1 cellular context compared by ENCODE assay signal in the genomic region with DNA sequence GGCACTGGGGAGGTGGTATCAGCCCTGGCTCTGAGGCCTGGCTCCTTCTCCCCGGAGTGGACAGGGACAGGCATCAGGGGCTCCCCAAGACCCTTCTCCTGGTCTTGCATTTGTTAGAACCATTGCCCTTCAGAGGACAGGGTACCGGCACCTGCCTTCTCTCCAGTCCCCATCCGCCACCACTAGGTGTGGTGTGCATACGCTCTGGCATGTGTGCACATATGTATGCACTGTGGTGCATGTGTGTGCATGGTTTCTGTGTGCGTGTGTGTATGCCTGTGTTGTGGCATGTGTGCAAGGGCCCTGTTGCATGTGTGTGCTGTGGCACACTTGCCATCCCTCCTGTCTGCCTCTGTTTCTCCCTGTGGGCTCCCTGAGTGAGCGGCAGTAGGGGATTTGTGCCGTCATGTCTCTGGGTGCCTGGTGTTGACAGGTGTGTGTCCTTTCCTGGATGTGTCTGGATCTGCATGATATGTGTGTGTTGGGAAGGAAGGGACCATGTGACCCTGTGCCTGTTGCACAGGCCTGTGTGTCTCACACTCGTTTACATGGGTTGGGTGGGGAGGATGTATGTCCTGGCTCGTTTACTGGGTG.
A peak's percentile ranks its signal among the peaks of the same experiment; 100 is the strongest.
TF ChIP-seq lines count a peak whose summit lies in the region.

No MANE protein-coding gene starts in this region.

TF ChIP-seq in HEK293, 187 proteins besides CTCF, POLR2A, EP300 and RAD21:
- TF ChIP-seq SCRT1 (tag by site-specific recombination; IDR thresholded peaks at IDR 0.05; ENCODE audit: borderline replicate concordance) (peak; percentile 96), GLIS1 (tag by site-specific recombination; IDR thresholded peaks at IDR 0.05) (no peak), SCRT2 (tag by site-specific recombination; IDR thresholded peaks at IDR 0.05) (peak; percentile 97), ZNF473 (tag by site-specific recombination; IDR thresholded peaks at IDR 0.05) (no peak), ZBTB8A (tag by site-specific recombination; IDR thresholded peaks at IDR 0.05) (no peak), ZNF830 (tag by site-specific recombination; IDR thresholded peaks at IDR 0.05; ENCODE audit: low read depth) (no peak), ZNF791 (tag by site-specific recombination; IDR thresholded peaks at IDR 0.05) (no peak), IKZF3 (tag by site-specific recombination; IDR thresholded peaks at IDR 0.05) (no peak), ZFHX2 (tag by site-specific recombination; conservative IDR thresholded peaks at IDR 0.05) (no peak)
- TF ChIP-seq, protein P1, sequence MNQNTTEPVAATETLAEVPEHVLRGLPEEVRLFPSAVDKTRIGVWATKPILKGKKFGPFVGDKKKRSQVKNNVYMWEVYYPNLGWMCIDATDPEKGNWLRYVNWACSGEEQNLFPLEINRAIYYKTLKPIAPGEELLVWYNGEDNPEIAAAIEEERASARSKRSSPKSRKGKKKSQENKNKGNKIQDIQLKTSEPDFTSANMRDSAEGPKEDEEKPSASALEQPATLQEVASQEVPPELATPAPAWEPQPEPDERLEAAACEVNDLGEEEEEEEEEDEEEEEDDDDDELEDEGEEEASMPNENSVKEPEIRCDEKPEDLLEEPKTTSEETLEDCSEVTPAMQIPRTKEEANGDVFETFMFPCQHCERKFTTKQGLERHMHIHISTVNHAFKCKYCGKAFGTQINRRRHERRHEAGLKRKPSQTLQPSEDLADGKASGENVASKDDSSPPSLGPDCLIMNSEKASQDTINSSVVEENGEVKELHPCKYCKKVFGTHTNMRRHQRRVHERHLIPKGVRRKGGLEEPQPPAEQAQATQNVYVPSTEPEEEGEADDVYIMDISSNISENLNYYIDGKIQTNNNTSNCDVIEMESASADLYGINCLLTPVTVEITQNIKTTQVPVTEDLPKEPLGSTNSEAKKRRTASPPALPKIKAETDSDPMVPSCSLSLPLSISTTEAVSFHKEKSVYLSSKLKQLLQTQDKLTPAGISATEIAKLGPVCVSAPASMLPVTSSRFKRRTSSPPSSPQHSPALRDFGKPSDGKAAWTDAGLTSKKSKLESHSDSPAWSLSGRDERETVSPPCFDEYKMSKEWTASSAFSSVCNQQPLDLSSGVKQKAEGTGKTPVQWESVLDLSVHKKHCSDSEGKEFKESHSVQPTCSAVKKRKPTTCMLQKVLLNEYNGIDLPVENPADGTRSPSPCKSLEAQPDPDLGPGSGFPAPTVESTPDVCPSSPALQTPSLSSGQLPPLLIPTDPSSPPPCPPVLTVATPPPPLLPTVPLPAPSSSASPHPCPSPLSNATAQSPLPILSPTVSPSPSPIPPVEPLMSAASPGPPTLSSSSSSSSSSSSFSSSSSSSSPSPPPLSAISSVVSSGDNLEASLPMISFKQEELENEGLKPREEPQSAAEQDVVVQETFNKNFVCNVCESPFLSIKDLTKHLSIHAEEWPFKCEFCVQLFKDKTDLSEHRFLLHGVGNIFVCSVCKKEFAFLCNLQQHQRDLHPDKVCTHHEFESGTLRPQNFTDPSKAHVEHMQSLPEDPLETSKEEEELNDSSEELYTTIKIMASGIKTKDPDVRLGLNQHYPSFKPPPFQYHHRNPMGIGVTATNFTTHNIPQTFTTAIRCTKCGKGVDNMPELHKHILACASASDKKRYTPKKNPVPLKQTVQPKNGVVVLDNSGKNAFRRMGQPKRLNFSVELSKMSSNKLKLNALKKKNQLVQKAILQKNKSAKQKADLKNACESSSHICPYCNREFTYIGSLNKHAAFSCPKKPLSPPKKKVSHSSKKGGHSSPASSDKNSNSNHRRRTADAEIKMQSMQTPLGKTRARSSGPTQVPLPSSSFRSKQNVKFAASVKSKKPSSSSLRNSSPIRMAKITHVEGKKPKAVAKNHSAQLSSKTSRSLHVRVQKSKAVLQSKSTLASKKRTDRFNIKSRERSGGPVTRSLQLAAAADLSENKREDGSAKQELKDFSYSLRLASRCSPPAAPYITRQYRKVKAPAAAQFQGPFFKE (tag by site-specific recombination; IDR thresholded peaks at IDR 0.05; ENCODE audit: borderline replicate concordance), result 0 out of 2 replicates have a peak, but pooled peaks have one; percentile 22
